Comparison of ENCODE assay signal across 1 cellular context in genomic region chr11:33706961-33707360, GRCh38.
TF ChIP-seq lines count a peak whose summit lies in the region.

No MANE protein-coding gene starts in this region.

TF ChIP-seq in endothelial cell of umbilical vein, 7 proteins besides CTCF, POLR2A, EP300 and RAD21:
- TF ChIP-seq EZH2 (IDR thresholded peaks at IDR 0.05; ENCODE audit: borderline replicate concordance, low read depth, low read length, severe bottlenecking) = no peak
- no peak for TF ChIP-seq JUN (IDR thresholded peaks at IDR 0.05; ENCODE audit: borderline replicate concordance, insufficient read depth, insufficient read length, low read depth)
- no peak for TF ChIP-seq POLR2AphosphoS5 (IDR thresholded peaks at IDR 0.05; ENCODE audit: insufficient read depth, low read depth, low read length)
- no peak for TF ChIP-seq GATA2 (IDR thresholded peaks at IDR 0.05; ENCODE audit: insufficient read depth, insufficient read length, low read depth, low read length)
- no peak for TF ChIP-seq MYC (IDR thresholded peaks at IDR 0.05; ENCODE audit: low read depth, low read length)
- TF ChIP-seq, protein P1, sequence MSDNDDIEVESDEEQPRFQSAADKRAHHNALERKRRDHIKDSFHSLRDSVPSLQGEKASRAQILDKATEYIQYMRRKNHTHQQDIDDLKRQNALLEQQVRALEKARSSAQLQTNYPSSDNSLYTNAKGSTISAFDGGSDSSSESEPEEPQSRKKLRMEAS (IDR thresholded peaks at IDR 0.05; ENCODE audit: insufficient read depth, insufficient read length) = no peak
- TF ChIP-seq FOS (IDR thresholded peaks at IDR 0.05; ENCODE audit: borderline replicate concordance, insufficient read depth, low read length) = no peak
